ENCODE assay signal across 9 cellular contexts in the genomic region with DNA sequence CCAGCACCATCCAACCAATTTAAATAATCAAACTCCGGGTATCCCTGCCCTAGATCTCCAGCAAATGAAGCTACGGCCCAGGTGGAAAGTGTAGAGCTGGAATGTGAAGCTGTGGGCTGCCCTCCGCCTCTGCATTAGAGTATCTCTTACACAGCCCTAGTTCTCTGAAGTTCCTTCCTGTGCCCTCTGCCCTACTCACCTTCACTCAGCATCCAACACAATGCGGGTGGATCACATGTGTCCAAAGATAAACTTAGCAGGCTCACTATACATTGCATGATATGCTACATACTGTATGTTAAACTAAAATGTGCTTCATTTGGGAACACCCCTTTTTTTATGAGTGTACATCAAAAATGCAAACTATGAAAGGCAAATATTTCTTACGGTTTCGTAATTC.
DNase-seq lines count a peak whose midpoint lies in the region; ATAC-seq and TF ChIP-seq lines count a peak whose summit lies in the region.
"Had no signal": no experiment of that assay in that cellular context is flagged by ENCODE, and none has a peak within 500 bp of the region (broad histone marks: within the 10 kb centered on the region; RNA-seq: fewer than 3 reads in every experiment).

No MANE protein-coding gene starts in this region.

- H3K79me2 ChIP-seq in HCT116 (ENCODE audit: insufficient read depth, low read length) = no peaks in the 10 kb centered on the region

- H3K27ac ChIP-seq in HCT116 (ENCODE audit: low read depth, low read length) = peak overlapping the region; percentile 94
- peak overlapping the region; percentile 73 for H3K27ac ChIP-seq in RWPE2 (ENCODE audit: poor library complexity, severe bottlenecking)
- H3K27ac ChIP-seq in lower lobe of right lung = no peak overlapping the region
- H3K27ac ChIP-seq in effector memory CD4-positive, alpha-beta T cell (ENCODE audit: insufficient read depth, low read length, poor library complexity, severe bottlenecking) = no peak overlapping the region
- H3K27ac ChIP-seq: ovary had no signal

- TF ChIP-seq RAD21 in HCT116 (IDR thresholded peaks at IDR 0.05; ENCODE audit: low read depth) = no peak

- TF ChIP-seq POLR2A in HCT116 (IDR thresholded peaks at IDR 0.05; ENCODE audit: borderline replicate concordance, extremely low read depth, insufficient read depth, insufficient read length) = no peak

- H3K9me2 ChIP-seq in HCT116 (ENCODE audit: insufficient read depth) = no peaks in the 10 kb centered on the region

- H3K27me3 ChIP-seq in HCT116 (ENCODE audit: insufficient read depth, low read length) (no peaks in the 10 kb centered on the region), RWPE2 (ENCODE audit: insufficient read depth, poor library complexity, severe bottlenecking) (no peaks in the 10 kb centered on the region), lower lobe of right lung (ENCODE audit: low read depth) (no peaks in the 10 kb centered on the region)
- no peaks in the 10 kb centered on the region for H3K27me3 ChIP-seq in effector memory CD4-positive, alpha-beta T cell (replicated peaks; ENCODE audit: control insufficient read depth, insufficient read depth, low read length, poor library complexity, severe bottlenecking)
- H3K27me3 ChIP-seq: ovary had no signal

- TF ChIP-seq CTCF in HCT116 (IDR thresholded peaks at IDR 0.05 in 2 of 3, conservative IDR thresholded peaks at IDR 0.05 in 1 of 3; ENCODE audit: borderline replicate concordance in 1 of 3, insufficient read depth in 1 of 3, low read depth in 2 of 3, low read length in 2 of 3) = no peak
- no peak for TF ChIP-seq CTCF in RWPE2 (IDR thresholded peaks at IDR 0.05; ENCODE audit: poor library complexity, severe bottlenecking)
- no peak for TF ChIP-seq CTCF in lower lobe of right lung (IDR thresholded peaks at IDR 0.05)

- no peaks in the 10 kb centered on the region; a peak in 1 of 4 replicates for H3K36me3 ChIP-seq in HCT116 (ENCODE audit: control insufficient read depth in 1 of 2, insufficient read depth in 2 of 2, low read length in 2 of 2)
- H3K36me3 ChIP-seq in RWPE2 (ENCODE audit: low read depth) = no peaks in the 10 kb centered on the region
- no peaks in the 10 kb centered on the region for H3K36me3 ChIP-seq in lower lobe of right lung
- H3K36me3 ChIP-seq in effector memory CD4-positive, alpha-beta T cell (ENCODE audit: control insufficient read depth, insufficient read depth, low read length) = no peaks in the 10 kb centered on the region
- H3K36me3 ChIP-seq: ovary had no signal

- RAD21 ChIA-PET in HCT116 (lab: Charles Lee; ENCODE audit: low non-redundant PET in 1 of 2, low total read pairs in 2 of 2, uncharacterized antibody in 2 of 2, unreplicated experiment in 2 of 2) = no interaction called here

- H3K4me1 ChIP-seq in HCT116 (ENCODE audit: control insufficient read depth in 1 of 2, insufficient read depth in 2 of 2, low read length in 2 of 2) = peaks cover 62 to 85% of the 10 kb centered on the region in 2 experiments
- H3K4me1 ChIP-seq in RWPE2 (ENCODE audit: insufficient read depth, poor library complexity, severe bottlenecking) = peaks cover 28% of the 10 kb centered on the region
- H3K4me1 ChIP-seq in lower lobe of right lung = peaks cover 14% of the 10 kb centered on the region
- H3K4me1 ChIP-seq in effector memory CD4-positive, alpha-beta T cell (ENCODE audit: control insufficient read depth, insufficient read depth, low read length, poor library complexity, severe bottlenecking) = no peaks in the 10 kb centered on the region

- BruUV-seq in HCT116 (replicated peaks; lab: Mats Ljungman, UMichigan) = TSS peak; percentile 90

- DNase-seq in HCT116 (ENCODE audit: low read depth, low spot score) = no peak
- DNase-seq in RWPE2 (ENCODE audit: low spot score) = no peak
- no peak for DNase-seq in lower lobe of right lung
- DNase-seq in NCI-H187 (lab: John Stamatoyannopoulos, UW) = no peak
- DNase-seq in central memory CD4-positive, alpha-beta T cell = no peak
- DNase-seq in effector memory CD4-positive, alpha-beta T cell = no peak
- DNase-seq in activated gamma-delta T cell treated with Interleukin-2 at 50 U/mL for 16 hours = no peak
- DNase-seq: ovary had no signal

- H3K4me3 ChIP-seq in HCT116 (replicated peaks in 1 of 2; ENCODE audit: low read depth in 1 of 2, low read length in 2 of 2) (peak overlapping the region in 1 of 2 experiments; percentile 37; a peak in 2 of 4 replicates), RWPE2 (ENCODE audit: severe bottlenecking) (no peak overlapping the region), lower lobe of right lung (no peak overlapping the region)
- no peak overlapping the region for H3K4me3 ChIP-seq in effector memory CD4-positive, alpha-beta T cell (ENCODE audit: insufficient read depth, low read depth, low read length, poor library complexity, severe bottlenecking)
- H3K4me3 ChIP-seq: ovary had no signal

- peak overlapping the region; percentile 57 for H3K9ac ChIP-seq in HCT116 (ENCODE audit: low read length)

- no peaks in the 10 kb centered on the region for H4K20me1 ChIP-seq in HCT116 (ENCODE audit: insufficient read depth)

- intact Hi-C loops in HCT116 (cut with micrococcal nuclease) (loop anchor here (2.0 kb wide), 1 partner anchor 70 kb away; a partner anchor contains a TSS), lower lobe of right lung (cut with DNase I) (no loop called here)

- CTCF ChIA-PET in HCT116 (lab: Charles Lee) = interaction anchor here (0.8 kb wide), 1 partner anchor 10 kb away, joined by 3 read pairs; no protein-coding TSS in a partner anchor

- H3K4me2 ChIP-seq in HCT116 (ENCODE audit: low read length) = peak overlapping the region; percentile 83

- POLR2A ChIA-PET in HCT116 (lab: Charles Lee) = interaction anchor here (0.9 to 1.5 kb wide), 4 partner anchors 11 to 91 kb away, joined by 3 to 6 read pairs (median 3); no protein-coding TSS in a partner anchor

- H3K9me3 ChIP-seq in HCT116 (ENCODE audit: control insufficient read depth in 1 of 2, insufficient read depth in 1 of 2, low read depth in 1 of 2, low read length in 2 of 2) (no peaks in the 10 kb centered on the region), RWPE2 (ENCODE audit: severe bottlenecking) (no peaks in the 10 kb centered on the region), lower lobe of right lung (no peaks in the 10 kb centered on the region)
- no peaks in the 10 kb centered on the region for H3K9me3 ChIP-seq in effector memory CD4-positive, alpha-beta T cell (ENCODE audit: control insufficient read depth, low read length)
- H3K9me3 ChIP-seq: ovary had no signal

- peak; percentile 26 for ATAC-seq in GM18511 (IDR thresholded peaks at IDR 0.05; ENCODE audit: unreplicated experiment)
- peak; percentile 68 for ATAC-seq in HCT116
- ATAC-seq in RWPE2 (ENCODE audit: low read depth) = peak; percentile 57
- ATAC-seq in lower lobe of right lung = peak; percentile 33 to 37

- H2AFZ ChIP-seq in HCT116 (ENCODE audit: low read depth, low read length, poor library complexity, severe bottlenecking) = no peak overlapping the region

TF ChIP-seq in HCT116, 20 proteins besides CTCF, POLR2A, EP300 and RAD21 (continues in another document):
- TF ChIP-seq, protein P1, sequence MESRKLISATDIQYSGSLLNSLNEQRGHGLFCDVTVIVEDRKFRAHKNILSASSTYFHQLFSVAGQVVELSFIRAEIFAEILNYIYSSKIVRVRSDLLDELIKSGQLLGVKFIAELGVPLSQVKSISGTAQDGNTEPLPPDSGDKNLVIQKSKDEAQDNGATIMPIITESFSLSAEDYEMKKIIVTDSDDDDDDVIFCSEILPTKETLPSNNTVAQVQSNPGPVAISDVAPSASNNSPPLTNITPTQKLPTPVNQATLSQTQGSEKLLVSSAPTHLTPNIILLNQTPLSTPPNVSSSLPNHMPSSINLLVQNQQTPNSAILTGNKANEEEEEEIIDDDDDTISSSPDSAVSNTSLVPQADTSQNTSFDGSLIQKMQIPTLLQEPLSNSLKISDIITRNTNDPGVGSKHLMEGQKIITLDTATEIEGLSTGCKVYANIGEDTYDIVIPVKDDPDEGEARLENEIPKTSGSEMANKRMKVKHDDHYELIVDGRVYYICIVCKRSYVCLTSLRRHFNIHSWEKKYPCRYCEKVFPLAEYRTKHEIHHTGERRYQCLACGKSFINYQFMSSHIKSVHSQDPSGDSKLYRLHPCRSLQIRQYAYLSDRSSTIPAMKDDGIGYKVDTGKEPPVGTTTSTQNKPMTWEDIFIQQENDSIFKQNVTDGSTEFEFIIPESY (IDR thresholded peaks at IDR 0.05; ENCODE audit: extremely low read depth, insufficient replicate concordance, low read length) = no peak
- TF ChIP-seq SIN3A (IDR thresholded peaks at IDR 0.05; ENCODE audit: low read depth) = no peak
- TF ChIP-seq SP1 (IDR thresholded peaks at IDR 0.05; ENCODE audit: low read depth) = no peak
- no peak; the same call in 1 of the 2 replicates for TF ChIP-seq POLR2AphosphoS5 (IDR thresholded peaks at IDR 0.05; ENCODE audit: low read depth, low read length)
- no peak for TF ChIP-seq ELF1 (IDR thresholded peaks at IDR 0.05; ENCODE audit: borderline replicate concordance, low read depth)
- no peak for TF ChIP-seq EZH2phosphoT487 (IDR thresholded peaks at IDR 0.05; ENCODE audit: borderline replicate concordance)
- TF ChIP-seq YY1 (IDR thresholded peaks at IDR 0.05; ENCODE audit: extremely low read depth, insufficient replicate concordance, low read depth, low read length) = no peak
- TF ChIP-seq JUND (IDR thresholded peaks at IDR 0.05) = no peak
- no peak for TF ChIP-seq EGR1 (IDR thresholded peaks at IDR 0.05; ENCODE audit: low read depth)
- TF ChIP-seq CEBPB (IDR thresholded peaks at IDR 0.05; ENCODE audit: low read depth) = no peak
- TF ChIP-seq FOSL1 (IDR thresholded peaks at IDR 0.05; ENCODE audit: low read depth) = no peak
- TF ChIP-seq EZH2 (IDR thresholded peaks at IDR 0.05) = no peak
- TF ChIP-seq, protein P2, sequence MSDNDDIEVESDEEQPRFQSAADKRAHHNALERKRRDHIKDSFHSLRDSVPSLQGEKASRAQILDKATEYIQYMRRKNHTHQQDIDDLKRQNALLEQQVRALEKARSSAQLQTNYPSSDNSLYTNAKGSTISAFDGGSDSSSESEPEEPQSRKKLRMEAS (IDR thresholded peaks at IDR 0.05) = no peak
- no peak for TF ChIP-seq CBX3 (IDR thresholded peaks at IDR 0.05; ENCODE audit: low read depth)
- TF ChIP-seq ZNF274 (IDR thresholded peaks at IDR 0.05; ENCODE audit: low read depth, low read length) = no peak
- TF ChIP-seq, protein P3, sequence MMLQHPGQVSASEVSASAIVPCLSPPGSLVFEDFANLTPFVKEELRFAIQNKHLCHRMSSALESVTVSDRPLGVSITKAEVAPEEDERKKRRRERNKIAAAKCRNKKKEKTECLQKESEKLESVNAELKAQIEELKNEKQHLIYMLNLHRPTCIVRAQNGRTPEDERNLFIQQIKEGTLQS (IDR thresholded peaks at IDR 0.05) = no peak
- no peak for TF ChIP-seq TCF7L2 (IDR thresholded peaks at IDR 0.05; ENCODE audit: borderline replicate concordance, extremely low read depth, insufficient read depth, insufficient read length)
- no peak for TF ChIP-seq ZFX (IDR thresholded peaks at IDR 0.05)

Comparison
In these comparisons a context has a peak if more than half of its experiments do, and no peak if none do; other contexts are left out.
1. H3K27ac ChIP-seq: peak in HCT116 (single experiment) and RWPE2 (single experiment); none in lower lobe of right lung (single experiment) and effector memory CD4-positive, alpha-beta T cell (single experiment).
2. Peak in every context shown above with its lines, with median percentiles within 50 percentile points of each other: ATAC-seq.